18 cellular contexts compared by ENCODE assay signal in genomic region chr2:73989972-73990371, GRCh38. TPM values are rescaled to one million over a fixed set of nuclear protein-coding genes. Genes with fewer than 3 reads are reported as not detected.
A peak's percentile ranks its signal among the peaks of the same experiment; 100 is the strongest.
DNase-seq lines count a peak whose midpoint lies in the region; ATAC-seq, FAIRE-seq and TF ChIP-seq lines count a peak whose summit lies in the region.
"Had no signal": no experiment of that assay in that cellular context is flagged by ENCODE, and none has a peak within 500 bp of the region (broad histone marks: within the 10 kb centered on the region; RNA-seq: fewer than 3 reads in every experiment).

No MANE protein-coding gene starts in this region.

- no peak for DNase-seq in HepG2 (ENCODE audit: low spot score)
- DNase-seq in right lobe of liver, result no peak
- DNase-seq in stimulated activated naive B cell treated with anti-CD40 and anti-IgM and Interleukin-4, amounts not matched to agents 10 μg/mL and 1 μg/mL and 100 μg/mL, for 72 hours, result no peak
- DNase-seq: Caco-2, GM23248, HCEC 1CT, KG1, NCI-H1048, NCI-H1436 treated with DMSO at 0.1 percent for 48 hours, NCI-H510A treated with DMSO at 0.1 percent for 48 hours, PC-9 had no signal

- H3K9me2 ChIP-seq in neural cell (ENCODE audit: insufficient read depth, low read length), result no peaks in the 10 kb centered on the region

- peaks cover 47% of the 10 kb centered on the region for H3K4me1 Mint-ChIP-seq in activated T-helper 17 cell treated with anti-CD3 and anti-CD28 coated beads, Interleukin-2, amount 50 U/mL, for 72 hours
- peaks cover 65 to 86% of the 10 kb centered on the region in 2 donors for H3K4me1 Mint-ChIP-seq in stimulated activated naive B cell treated with anti-CD40 and anti-IgM and Interleukin-4, amounts not matched to agents 10 μg/mL and 1 μg/mL and 100 μg/mL, for 72 hours

- ATAC-seq in HepG2, result no peak
- no peak for ATAC-seq in right lobe of liver
- no peak for ATAC-seq in activated T-helper 17 cell treated with anti-CD3 and anti-CD28 coated beads, Interleukin-2, amount 50 U/mL, for 72 hours (replicated peaks)
- no peak for ATAC-seq in HG03039 (IDR thresholded peaks at IDR 0.05; ENCODE audit: unreplicated experiment)
- ATAC-seq in GM21528 (IDR thresholded peaks at IDR 0.05; ENCODE audit: low FRiP score, unreplicated experiment), result no peak
- no peak for ATAC-seq in stimulated activated naive B cell treated with anti-CD40 and anti-IgM and Interleukin-4, amounts not matched to agents 10 μg/mL and 1 μg/mL and 100 μg/mL, for 72 hours (replicated peaks)

- no peak for TF ChIP-seq POLR2A in HepG2 (IDR thresholded peaks at IDR 0.05; ENCODE audit: insufficient read depth in 1 of 2, low read depth in 2 of 2, low read length in 2 of 2)
- TF ChIP-seq POLR2A in right lobe of liver (IDR thresholded peaks at IDR 0.05), result no peak

- H4K20me1 ChIP-seq in HepG2 (ENCODE audit: insufficient read depth, low read length), result peaks cover 12% of the 10 kb centered on the region
- no peaks in the 10 kb centered on the region for H4K20me1 ChIP-seq in neural cell (ENCODE audit: insufficient read depth)

- POLR2A ChIA-PET in HepG2 (lab: Yijun Ruan, JAX), result interaction anchor here (0.6 kb wide), 1 partner anchor 850 kb away, joined by 3 read pairs; no protein-coding TSS in a partner anchor

- TF ChIP-seq EP300 in HepG2 (IDR thresholded peaks at IDR 0.05; ENCODE audit: low read depth in 2 of 2, low read length in 2 of 2), result no peak
- no peak for TF ChIP-seq EP300 in HepG2 (CRISPR knock-in tag; IDR thresholded peaks at IDR 0.05; ENCODE audit: borderline replicate concordance)
- TF ChIP-seq EP300 in neural cell (conservative IDR thresholded peaks at IDR 0.05; ENCODE audit: poor library complexity, severe bottlenecking), result no peak

- H3K27ac Mint-ChIP-seq in activated T-helper 17 cell treated with anti-CD3 and anti-CD28 coated beads, Interleukin-2, amount 50 U/mL, for 72 hours, result no peak overlapping the region
- H3K27ac Mint-ChIP-seq in stimulated activated naive B cell treated with anti-CD40 and anti-IgM and Interleukin-4, amounts not matched to agents 10 μg/mL and 1 μg/mL and 100 μg/mL, for 72 hours, result no peak overlapping the region

- H3K27me3 Mint-ChIP-seq in activated T-helper 17 cell treated with anti-CD3 and anti-CD28 coated beads, Interleukin-2, amount 50 U/mL, for 72 hours, result no peaks in the 10 kb centered on the region
- no peaks in the 10 kb centered on the region for H3K27me3 Mint-ChIP-seq in stimulated activated naive B cell treated with anti-CD40 and anti-IgM and Interleukin-4, amounts not matched to agents 10 μg/mL and 1 μg/mL and 100 μg/mL, for 72 hours

- TF ChIP-seq RAD21 in HepG2 (CRISPR knock-in tag; IDR thresholded peaks at IDR 0.05) (no peak), neural cell (conservative IDR thresholded peaks at IDR 0.05) (no peak)

- TF ChIP-seq CTCF in HepG2 (CRISPR knock-in tag; IDR thresholded peaks at IDR 0.05), result no peak
- TF ChIP-seq CTCF in right lobe of liver (IDR thresholded peaks at IDR 0.05), result no peak
- no peak for TF ChIP-seq CTCF in neural cell (IDR thresholded peaks at IDR 0.05; ENCODE audit: poor library complexity, severe bottlenecking)

- CTCF ChIA-PET in HepG2 (lab: Yijun Ruan, JAX; ENCODE audit: low intra/inter-chr PET ratio, low total read pairs), result no interaction called here

- WGBS in HepG2 (ENCODE audit: low lambda C conversion rate), result 91% methylated on average over 2 of the region's 2 CpGs
- 100% methylated on average over 2 of the region's 2 CpGs for WGBS in right lobe of liver (ENCODE audit: insufficient coverage, low coverage, low lambda C conversion rate, missing lambda C conversion rate)

- H3K4me2 ChIP-seq in HepG2 (ENCODE audit: low read depth, low read length) (no peak overlapping the region), neural cell (ENCODE audit: low read length) (no peak overlapping the region)
- H3K4me2 ChIP-seq: PC-9 had no signal

- H3K4me1 ChIP-seq in HepG2 (ENCODE audit: insufficient read depth, low read length) (peaks cover 51% of the 10 kb centered on the region), right lobe of liver (peaks cover 0 to 25% (median 5%) of the 10 kb centered on the region in 4 donors)

- no peak overlapping the region for H3K4me3 ChIP-seq in HepG2 (replicated peaks in 1 of 3; ENCODE audit: insufficient read depth in 1 of 3, low read depth in 2 of 3, low read length in 3 of 3)
- H3K4me3 ChIP-seq in right lobe of liver, result no peak overlapping the region
- H3K4me3 ChIP-seq in neural cell (ENCODE audit: low read length), result peak overlapping the region; percentile 90
- H3K4me3 ChIP-seq: GM23248, PC-9, SJSA1 had no signal

- H3K9me3 ChIP-seq in HepG2 (ENCODE audit: low read length), result no peaks in the 10 kb centered on the region
- H3K9me3 ChIP-seq in right lobe of liver, result no peaks in the 10 kb centered on the region
- no peaks in the 10 kb centered on the region for H3K9me3 ChIP-seq in neural cell (ENCODE audit: low read length)
- H3K9me3 ChIP-seq: Caco-2, SJSA1 had no signal

- no peaks in the 10 kb centered on the region for H3F3A ChIP-seq in neural cell (ENCODE audit: insufficient read depth, low read length, poor library complexity, severe bottlenecking)

- H3K27me3 ChIP-seq in HepG2 (ENCODE audit: control insufficient read depth in 1 of 2, insufficient read depth in 2 of 2, low read length in 2 of 2) (no peaks in the 10 kb centered on the region), right lobe of liver (no peaks in the 10 kb centered on the region), neural cell (ENCODE audit: insufficient read depth, low read depth, low read length) (no peaks in the 10 kb centered on the region)
- H3K27me3 ChIP-seq: SJSA1 had no signal

- H3K79me2 ChIP-seq in HepG2 (ENCODE audit: insufficient read depth, low read length) (peaks cover 77% of the 10 kb centered on the region), neural cell (replicated peaks; ENCODE audit: insufficient read depth, low read length) (peaks cover 94% of the 10 kb centered on the region)

- FAIRE-seq in HepG2 (lab: Jason Lieb, UNC), result no peak
- FAIRE-seq: A204.1 had no signal

- in situ Hi-C loops in HepG2 (cut with HindIII; ENCODE audit: extremely low pct_ligation_motif_present, low pct_unique_long_range_greater_than_20kb), result no loop called here

- H3K27ac ChIP-seq in HepG2 (ENCODE audit: extremely low read length, insufficient read depth, low read length) (no peak overlapping the region), right lobe of liver (no peak overlapping the region), neural cell (ENCODE audit: low read length) (no peak overlapping the region)
- H3K27ac ChIP-seq: C4-2B, GM23248, PC-9, SJSA1 had no signal

- no peaks in the 10 kb centered on the region for H3K9me3 Mint-ChIP-seq in activated T-helper 17 cell treated with anti-CD3 and anti-CD28 coated beads, Interleukin-2, amount 50 U/mL, for 72 hours
- H3K9me3 Mint-ChIP-seq in stimulated activated naive B cell treated with anti-CD40 and anti-IgM and Interleukin-4, amounts not matched to agents 10 μg/mL and 1 μg/mL and 100 μg/mL, for 72 hours, result peaks cover 4 to 11% of the 10 kb centered on the region in 2 donors

- peak overlapping the region; percentile 97 for H3K4me3 Mint-ChIP-seq in activated T-helper 17 cell treated with anti-CD3 and anti-CD28 coated beads, Interleukin-2, amount 50 U/mL, for 72 hours
- peak overlapping the region in 1 of 2 donors; percentile 21 for H3K4me3 Mint-ChIP-seq in stimulated activated naive B cell treated with anti-CD40 and anti-IgM and Interleukin-4, amounts not matched to agents 10 μg/mL and 1 μg/mL and 100 μg/mL, for 72 hours

- peaks cover 6 to 42% of the 10 kb centered on the region in 2 experiments for H3K36me3 ChIP-seq in HepG2 (replicated peaks in 1 of 2; ENCODE audit: control insufficient read depth in 1 of 2, insufficient read depth in 2 of 2, low read length in 2 of 2)
- H3K36me3 ChIP-seq in right lobe of liver, result no peaks in the 10 kb centered on the region
- no peaks in the 10 kb centered on the region for H3K36me3 ChIP-seq in neural cell (ENCODE audit: insufficient read depth, low read length)

- peaks cover 90% of the 10 kb centered on the region for H3K36me3 Mint-ChIP-seq in activated T-helper 17 cell treated with anti-CD3 and anti-CD28 coated beads, Interleukin-2, amount 50 U/mL, for 72 hours (ENCODE audit: low read depth)
- peaks cover 69 to 86% of the 10 kb centered on the region in 2 donors for H3K36me3 Mint-ChIP-seq in stimulated activated naive B cell treated with anti-CD40 and anti-IgM and Interleukin-4, amounts not matched to agents 10 μg/mL and 1 μg/mL and 100 μg/mL, for 72 hours

- H2AFZ ChIP-seq in HepG2 (ENCODE audit: low read length) (no peak overlapping the region), neural cell (ENCODE audit: low read depth, low read length) (no peak overlapping the region)
- H2AFZ ChIP-seq: GM23248, PC-9 had no signal

- H3K9ac ChIP-seq in HepG2 (ENCODE audit: insufficient read depth, low read depth, low read length) (no peak overlapping the region), neural cell (ENCODE audit: low read length) (no peak overlapping the region)
- H3K9ac ChIP-seq: GM23248 had no signal

- BruUV-seq in HepG2 (replicated peaks; lab: Mats Ljungman, UMichigan), result no TSS peak

- intact Hi-C loops in HepG2 (cut with micrococcal nuclease; ENCODE audit: unreplicated experiment) (no loop called here), right lobe of liver (cut with DNase I) (no loop called here)

RNA-seq across cellular contexts. Expression of gene TET3, which starts 5.3 kb away (rescaled TPM):
- total RNA-seq in HepG2 (2016; rRNA removed; fragmentation: Illumina TruSeq; extraction: Trizol) (6.8 TPM in 2 replicates), right lobe of liver (1 to 10 TPM; 3.7 to 6.8 (median 5.1) TPM)
- 0.71 and 1.2 TPM in 2 replicates for total RNA-seq in HepG2 (2016; cell fraction: cytosol; rRNA removed; fragmentation: Illumina TruSeq; extraction: Trizol; ENCODE audit: low read depth)
- 6.1 and 7.2 TPM in 2 replicates for total RNA-seq in HepG2 (2016; cell fraction: insoluble cytoplasmic fraction; rRNA removed; fragmentation: Illumina TruSeq; extraction: Trizol)
- total RNA-seq in HepG2 (2016; cell fraction: membrane; rRNA removed; fragmentation: Illumina TruSeq; extraction: Trizol), result 2.4 and 2.7 TPM in 2 replicates
- total RNA-seq in HepG2 (2016; cell fraction: nucleus; rRNA removed; fragmentation: Illumina TruSeq; extraction: Trizol), result 12.1 and 16.6 TPM in 2 replicates
- polyA plus RNA-seq in HepG2 (2011; rRNA removed) (4.3 and 4.7 TPM in 2 replicates), neural cell (18.2 and 19.6 TPM in 2 replicates)
- 1.7 and 2.0 TPM in 2 replicates for polyA plus RNA-seq in HepG2 (2011; cell fraction: cytosol; rRNA removed)
- 19.7 and 21.9 TPM in 2 replicates for polyA plus RNA-seq in HepG2 (2011; cell fraction: nucleus; rRNA removed)
- polyA plus RNA-seq in HepG2 (2012), result 6.0 and 7.3 TPM in 2 replicates
- 0.26 and 0.32 TPM in 2 replicates for polyA plus RNA-seq in HepG2 (2016; cell fraction: cytosol; fragmentation: Illumina TruSeq; extraction: Trizol; ENCODE audit: low read depth)
- polyA plus RNA-seq in HepG2 (2016; cell fraction: insoluble cytoplasmic fraction; fragmentation: Illumina TruSeq; extraction: Trizol; ENCODE audit: low read depth), result 4.5 and 5.7 TPM in 2 replicates
- polyA plus RNA-seq in HepG2 (2016; cell fraction: membrane; fragmentation: Illumina TruSeq; extraction: Trizol; ENCODE audit: low read depth), result 0.63 and 0.87 TPM in 2 replicates
- polyA plus RNA-seq in HepG2 (2016; cell fraction: nucleus; fragmentation: Illumina TruSeq; extraction: Trizol; ENCODE audit: insufficient read depth, low read depth), result 24.0 and 27.9 TPM in 2 replicates
- polyA minus RNA-seq in HepG2 (2011; rRNA and poly(A)+ RNA removed; ENCODE audit: low replicate concordance), result 7.6 and 10.7 TPM in 2 replicates
- polyA minus RNA-seq in HepG2 (2011; cell fraction: cytosol; rRNA and poly(A)+ RNA removed), result 3.4 and 4.2 TPM in 2 replicates
- polyA minus RNA-seq in HepG2 (2011; cell fraction: nucleus; rRNA and poly(A)+ RNA removed), result 14.0 and 14.5 TPM in 2 replicates
- total RNA-seq in activated T-helper 17 cell treated with anti-CD3 and anti-CD28 coated beads, Interleukin-2, amount 50 U/mL, for 72 hours, result 10 to 100 TPM; 15.1 to 42.6 TPM
- polyA minus RNA-seq in neural cell, result 46.0 and 58.6 TPM in 2 replicates
